Comparison of ENCODE assay signal across 1 cellular context in the genomic region with DNA sequence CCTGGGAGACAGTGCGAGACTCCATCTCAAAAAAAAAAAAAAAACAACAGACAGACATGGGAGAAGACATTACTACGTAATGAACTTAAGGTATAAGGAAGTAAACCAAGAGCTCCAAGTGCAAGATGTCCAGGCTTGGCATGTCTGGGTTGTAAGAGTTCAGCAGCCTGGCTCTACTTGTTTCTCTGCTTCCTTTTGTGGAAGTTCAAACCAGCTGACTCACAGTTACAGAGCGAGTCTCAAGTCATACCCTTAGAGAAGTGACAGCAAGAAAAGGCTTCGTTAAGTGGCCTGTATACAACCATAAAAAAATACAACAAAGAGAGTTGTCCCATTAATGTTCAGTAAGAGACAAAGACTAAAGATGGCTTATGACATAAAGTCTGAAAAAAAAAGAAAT.
TF ChIP-seq lines count a peak whose summit lies in the region.

No MANE protein-coding gene starts in this region.

TF ChIP-seq in liver, 16 proteins besides CTCF, POLR2A, EP300 and RAD21 (continued from another document):
- TF ChIP-seq, protein P1, sequence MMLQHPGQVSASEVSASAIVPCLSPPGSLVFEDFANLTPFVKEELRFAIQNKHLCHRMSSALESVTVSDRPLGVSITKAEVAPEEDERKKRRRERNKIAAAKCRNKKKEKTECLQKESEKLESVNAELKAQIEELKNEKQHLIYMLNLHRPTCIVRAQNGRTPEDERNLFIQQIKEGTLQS (IDR thresholded peaks at IDR 0.05), result no peak
TF ChIP-seq in liver: peak in this region for 0.
